Comparison of ENCODE assay signal across 1 cellular context in the genomic region with DNA sequence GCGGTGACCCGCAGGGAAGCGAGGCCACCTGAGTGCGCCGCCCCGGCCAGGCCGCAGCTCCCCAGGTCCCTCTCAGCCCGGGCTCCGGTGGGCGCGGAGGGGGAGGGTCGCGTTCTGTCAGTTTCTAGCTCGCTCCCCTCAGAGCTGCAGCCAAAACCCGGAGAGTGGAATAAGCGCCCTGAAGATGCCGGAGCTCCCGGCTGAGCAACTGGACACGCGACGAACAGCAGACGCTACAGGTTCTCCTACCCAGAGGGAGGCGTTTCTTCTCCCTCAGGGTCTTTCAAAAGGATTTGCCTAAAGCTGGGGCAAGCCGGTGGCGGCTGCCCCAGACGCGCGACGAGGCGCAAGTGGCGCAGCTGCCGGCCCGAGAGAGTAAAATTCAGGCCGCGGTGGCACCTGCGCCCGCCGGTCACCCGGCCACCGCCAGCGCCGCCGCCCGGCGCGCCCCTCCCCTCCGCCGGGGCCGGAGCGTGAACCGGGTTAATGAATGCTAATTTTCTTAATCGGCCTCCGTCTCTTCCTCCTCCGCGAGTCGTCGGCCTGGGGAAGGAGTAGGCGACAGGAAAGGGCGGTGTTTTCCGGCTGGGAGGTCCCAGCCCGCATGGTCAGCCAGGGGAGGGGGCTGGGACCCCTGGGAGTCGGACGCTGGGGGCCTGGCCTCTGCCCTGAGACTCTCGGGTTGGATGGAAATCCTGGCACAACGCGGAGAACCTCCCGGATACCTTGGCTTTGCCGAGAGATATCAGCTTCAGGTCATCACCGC.
TF ChIP-seq lines count a peak whose summit lies in the region.

No MANE protein-coding gene starts in this region.

TF ChIP-seq in WTC11, 78 proteins besides CTCF, POLR2A, EP300 and RAD21 (continued from another document and continues in another):
- TF ChIP-seq ZNF425 (CRISPR knock-in tag; conservative IDR thresholded peaks at IDR 0.05) (no peak), SP1 (CRISPR knock-in tag; conservative IDR thresholded peaks at IDR 0.05) (peak; percentile 56; the same call in 1 of the 2 replicates), IRF2 (CRISPR knock-in tag; IDR thresholded peaks at IDR 0.05; ENCODE audit: borderline replicate concordance, low read depth) (no peak), ATF1 (CRISPR knock-in tag; IDR thresholded peaks at IDR 0.05) (no peak), ERG (CRISPR knock-in tag; IDR thresholded peaks at IDR 0.05) (no peak), ZBTB21 (CRISPR knock-in tag; IDR thresholded peaks at IDR 0.05; ENCODE audit: borderline replicate concordance) (no peak), NFE2L1 (CRISPR knock-in tag; IDR thresholded peaks at IDR 0.05) (no peak), ZNF512 (CRISPR knock-in tag; IDR thresholded peaks at IDR 0.05; ENCODE audit: borderline replicate concordance) (no peak), FOXP1 (CRISPR knock-in tag; IDR thresholded peaks at IDR 0.05; ENCODE audit: borderline replicate concordance) (no peak), NR3C1 (CRISPR knock-in tag; conservative IDR thresholded peaks at IDR 0.05; ENCODE audit: low read depth) (no peak), NR2C2 (CRISPR knock-in tag; IDR thresholded peaks at IDR 0.05) (no peak), EMX1 (CRISPR knock-in tag; IDR thresholded peaks at IDR 0.05) (no peak), JAZF1 (CRISPR knock-in tag; IDR thresholded peaks at IDR 0.05) (no peak), KAT7 (CRISPR knock-in tag; IDR thresholded peaks at IDR 0.05; ENCODE audit: borderline replicate concordance) (no peak), ZNF138 (CRISPR knock-in tag; conservative IDR thresholded peaks at IDR 0.05) (no peak), GABPB1 (CRISPR knock-in tag; IDR thresholded peaks at IDR 0.05) (no peak), OVOL2 (CRISPR knock-in tag; IDR thresholded peaks at IDR 0.05; ENCODE audit: borderline replicate concordance) (no peak), GTF2I (CRISPR knock-in tag; conservative IDR thresholded peaks at IDR 0.05) (no peak), SMAD4 (CRISPR knock-in tag; IDR thresholded peaks at IDR 0.05) (no peak), NR1H2 (CRISPR knock-in tag; IDR thresholded peaks at IDR 0.05) (no peak), MLX (CRISPR knock-in tag; IDR thresholded peaks at IDR 0.05) (no peak), ZNF263 (CRISPR knock-in tag; IDR thresholded peaks at IDR 0.05; ENCODE audit: low read depth) (no peak), IRF1 (CRISPR knock-in tag; IDR thresholded peaks at IDR 0.05) (no peak), ZNF317 (CRISPR knock-in tag; IDR thresholded peaks at IDR 0.05; ENCODE audit: borderline replicate concordance, low read depth) (no peak), GRHL2 (CRISPR knock-in tag; IDR thresholded peaks at IDR 0.05; ENCODE audit: insufficient replicate concordance, severe bottlenecking) (no peak), CREB1 (CRISPR knock-in tag; IDR thresholded peaks at IDR 0.05) (no peak), JUN (CRISPR knock-in tag; IDR thresholded peaks at IDR 0.05) (no peak), ARID4B (CRISPR knock-in tag; IDR thresholded peaks at IDR 0.05; ENCODE audit: borderline replicate concordance) (peak; percentile 69; the same call in 1 of the 2 replicates), USF1 (CRISPR knock-in tag; IDR thresholded peaks at IDR 0.05) (no peak), ZNF416 (CRISPR knock-in tag; IDR thresholded peaks at IDR 0.05) (no peak), ZNF396 (CRISPR knock-in tag; IDR thresholded peaks at IDR 0.05; ENCODE audit: borderline replicate concordance) (no peak), RORB (CRISPR knock-in tag; IDR thresholded peaks at IDR 0.05) (no peak)
- TF ChIP-seq, protein P1, sequence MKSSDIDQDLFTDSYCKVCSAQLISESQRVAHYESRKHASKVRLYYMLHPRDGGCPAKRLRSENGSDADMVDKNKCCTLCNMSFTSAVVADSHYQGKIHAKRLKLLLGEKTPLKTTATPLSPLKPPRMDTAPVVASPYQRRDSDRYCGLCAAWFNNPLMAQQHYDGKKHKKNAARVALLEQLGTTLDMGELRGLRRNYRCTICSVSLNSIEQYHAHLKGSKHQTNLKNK (CRISPR knock-in tag; IDR thresholded peaks at IDR 0.05), result no peak
- TF ChIP-seq, protein P2, sequence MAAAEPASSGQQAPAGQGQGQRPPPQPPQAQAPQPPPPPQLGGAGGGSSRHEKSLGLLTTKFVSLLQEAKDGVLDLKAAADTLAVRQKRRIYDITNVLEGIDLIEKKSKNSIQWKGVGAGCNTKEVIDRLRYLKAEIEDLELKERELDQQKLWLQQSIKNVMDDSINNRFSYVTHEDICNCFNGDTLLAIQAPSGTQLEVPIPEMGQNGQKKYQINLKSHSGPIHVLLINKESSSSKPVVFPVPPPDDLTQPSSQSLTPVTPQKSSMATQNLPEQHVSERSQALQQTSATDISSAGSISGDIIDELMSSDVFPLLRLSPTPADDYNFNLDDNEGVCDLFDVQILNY (CRISPR knock-in tag; IDR thresholded peaks at IDR 0.05), result no peak
- TF ChIP-seq, protein P3, sequence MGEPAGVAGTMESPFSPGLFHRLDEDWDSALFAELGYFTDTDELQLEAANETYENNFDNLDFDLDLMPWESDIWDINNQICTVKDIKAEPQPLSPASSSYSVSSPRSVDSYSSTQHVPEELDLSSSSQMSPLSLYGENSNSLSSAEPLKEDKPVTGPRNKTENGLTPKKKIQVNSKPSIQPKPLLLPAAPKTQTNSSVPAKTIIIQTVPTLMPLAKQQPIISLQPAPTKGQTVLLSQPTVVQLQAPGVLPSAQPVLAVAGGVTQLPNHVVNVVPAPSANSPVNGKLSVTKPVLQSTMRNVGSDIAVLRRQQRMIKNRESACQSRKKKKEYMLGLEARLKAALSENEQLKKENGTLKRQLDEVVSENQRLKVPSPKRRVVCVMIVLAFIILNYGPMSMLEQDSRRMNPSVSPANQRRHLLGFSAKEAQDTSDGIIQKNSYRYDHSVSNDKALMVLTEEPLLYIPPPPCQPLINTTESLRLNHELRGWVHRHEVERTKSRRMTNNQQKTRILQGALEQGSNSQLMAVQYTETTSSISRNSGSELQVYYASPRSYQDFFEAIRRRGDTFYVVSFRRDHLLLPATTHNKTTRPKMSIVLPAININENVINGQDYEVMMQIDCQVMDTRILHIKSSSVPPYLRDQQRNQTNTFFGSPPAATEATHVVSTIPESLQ (CRISPR knock-in tag; IDR thresholded peaks at IDR 0.05), result no peak
- TF ChIP-seq, protein P4, sequence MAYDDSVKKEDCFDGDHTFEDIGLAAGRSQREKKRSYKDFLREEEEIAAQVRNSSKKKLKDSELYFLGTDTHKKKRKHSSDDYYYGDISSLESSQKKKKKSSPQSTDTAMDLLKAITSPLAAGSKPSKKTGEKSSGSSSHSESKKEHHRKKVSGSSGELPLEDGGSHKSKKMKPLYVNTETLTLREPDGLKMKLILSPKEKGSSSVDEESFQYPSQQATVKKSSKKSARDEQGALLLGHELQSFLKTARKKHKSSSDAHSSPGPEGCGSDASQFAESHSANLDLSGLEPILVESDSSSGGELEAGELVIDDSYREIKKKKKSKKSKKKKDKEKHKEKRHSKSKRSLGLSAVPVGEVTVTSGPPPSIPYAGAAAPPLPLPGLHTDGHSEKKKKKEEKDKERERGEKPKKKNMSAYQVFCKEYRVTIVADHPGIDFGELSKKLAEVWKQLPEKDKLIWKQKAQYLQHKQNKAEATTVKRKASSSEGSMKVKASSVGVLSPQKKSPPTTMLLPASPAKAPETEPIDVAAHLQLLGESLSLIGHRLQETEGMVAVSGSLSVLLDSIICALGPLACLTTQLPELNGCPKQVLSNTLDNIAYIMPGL (CRISPR knock-in tag; IDR thresholded peaks at IDR 0.05), result peak; percentile 35; the same call in 1 of the 2 replicates
- TF ChIP-seq, protein P5, sequence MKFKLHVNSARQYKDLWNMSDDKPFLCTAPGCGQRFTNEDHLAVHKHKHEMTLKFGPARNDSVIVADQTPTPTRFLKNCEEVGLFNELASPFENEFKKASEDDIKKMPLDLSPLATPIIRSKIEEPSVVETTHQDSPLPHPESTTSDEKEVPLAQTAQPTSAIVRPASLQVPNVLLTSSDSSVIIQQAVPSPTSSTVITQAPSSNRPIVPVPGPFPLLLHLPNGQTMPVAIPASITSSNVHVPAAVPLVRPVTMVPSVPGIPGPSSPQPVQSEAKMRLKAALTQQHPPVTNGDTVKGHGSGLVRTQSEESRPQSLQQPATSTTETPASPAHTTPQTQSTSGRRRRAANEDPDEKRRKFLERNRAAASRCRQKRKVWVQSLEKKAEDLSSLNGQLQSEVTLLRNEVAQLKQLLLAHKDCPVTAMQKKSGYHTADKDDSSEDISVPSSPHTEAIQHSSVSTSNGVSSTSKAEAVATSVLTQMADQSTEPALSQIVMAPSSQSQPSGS (CRISPR knock-in tag; IDR thresholded peaks at IDR 0.05; ENCODE audit: borderline replicate concordance, low read depth), result no peak
